33 cellular contexts compared by ENCODE assay signal in the genomic region with DNA sequence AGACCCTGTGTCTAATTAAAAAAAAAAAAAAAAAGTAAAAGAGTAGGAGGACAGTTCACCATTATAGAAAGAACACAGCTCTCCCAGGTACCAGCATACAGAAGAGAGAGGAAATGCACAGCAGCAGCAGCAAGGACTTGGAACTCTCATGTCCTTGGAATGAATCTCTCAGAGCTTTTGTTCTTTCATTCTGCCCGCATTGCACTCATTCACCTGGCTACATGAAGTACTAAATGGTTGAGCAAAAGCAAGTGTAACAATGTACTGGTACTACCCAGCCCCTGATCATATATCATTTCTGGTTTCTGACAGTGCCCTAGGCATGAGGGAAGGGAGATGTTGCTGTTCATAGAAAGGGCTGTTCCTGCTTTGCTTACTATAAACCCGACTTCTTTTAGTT. TPM values are rescaled to one million over a fixed set of nuclear protein-coding genes. Genes with fewer than 3 reads are reported as not detected.
DNase-seq lines count a peak whose midpoint lies in the region; ATAC-seq and TF ChIP-seq lines count a peak whose summit lies in the region.
"Had no signal": no experiment of that assay in that cellular context is flagged by ENCODE, and none has a peak within 500 bp of the region (broad histone marks: within the 10 kb centered on the region; RNA-seq: fewer than 3 reads in every experiment).

No MANE protein-coding gene starts in this region.

- H3K9me3 ChIP-seq in trophoblast cell (ENCODE audit: insufficient read depth, low read depth, low read length): peaks cover 7% of the 10 kb centered on the region
- H3K9me3 ChIP-seq in psoas muscle: no peaks in the 10 kb centered on the region
- H3K9me3 ChIP-seq: A549, BE2C, Caco-2 had no signal

- H3K18ac ChIP-seq in trophoblast cell (ENCODE audit: low read length): no peak overlapping the region

- peaks cover 12% of the 10 kb centered on the region for H3K36me3 Mint-ChIP-seq in central memory CD8-positive, alpha-beta T cell (ENCODE audit: insufficient read depth)
- H3K36me3 Mint-ChIP-seq in stimulated activated effector memory CD8-positive, alpha-beta T cell treated with anti-CD3 and anti-CD28 coated beads, Interleukin-12 subunit alpha, Interleukin-12 subunit beta, amount 100 ng/mL, for 72 hours: peaks cover 6% of the 10 kb centered on the region

- no peak overlapping the region for H3K4me2 ChIP-seq in trophoblast cell (ENCODE audit: low read length)
- H3K4me2 ChIP-seq: A549; BLaER1; BLaER1 treated with 17β-estradiol and CSF1 and Interleukin-3, amounts not matched to agents 10 nM and 100 nM had no signal

- WGBS in trophoblast cell (ENCODE audit: extremely low coverage, insufficient coverage, insufficient read length): no CpG with 5 or more reads among the region's 2 CpGs
- WGBS in psoas muscle, 3 donors: 96 to 100% (median 97%) methylated on average over 2 of the region's 2 CpGs

- H3K9ac ChIP-seq in trophoblast cell (ENCODE audit: low read length): no peak overlapping the region
- H3K9ac ChIP-seq: BLaER1; BLaER1 treated with 17β-estradiol and CSF1 and Interleukin-3, amounts not matched to agents 10 nM and 100 nM had no signal

- H3K9me3 Mint-ChIP-seq in central memory CD8-positive, alpha-beta T cell: no peaks in the 10 kb centered on the region
- no peaks in the 10 kb centered on the region for H3K9me3 Mint-ChIP-seq in stimulated activated effector memory CD8-positive, alpha-beta T cell treated with anti-CD3 and anti-CD28 coated beads, Interleukin-12 subunit alpha, Interleukin-12 subunit beta, amount 100 ng/mL, for 72 hours
- H3K9me3 Mint-ChIP-seq: CD4-positive, alpha-beta T cell; CD8-positive, alpha-beta memory T cell; CD8-positive, alpha-beta T cell had no signal

- H3K4me1 ChIP-seq in trophoblast cell (ENCODE audit: control insufficient read depth in 1 of 2, insufficient read depth in 2 of 2, low read length in 2 of 2) (no peaks in the 10 kb centered on the region), psoas muscle (peaks cover 4% of the 10 kb centered on the region)
- H3K4me1 ChIP-seq: A549, BE2C, BLaER1, Caco-2 had no signal

- H3K79me2 ChIP-seq in trophoblast cell (ENCODE audit: control insufficient read depth, insufficient read depth, low read length, poor library complexity): no peaks in the 10 kb centered on the region

- H2BK5ac ChIP-seq in trophoblast cell (ENCODE audit: low read depth, low read length, poor library complexity): no peak overlapping the region

- peak overlapping the region; percentile 41 for H3K27ac Mint-ChIP-seq in central memory CD8-positive, alpha-beta T cell (ENCODE audit: low read depth)
- H3K27ac Mint-ChIP-seq in stimulated activated effector memory CD8-positive, alpha-beta T cell treated with anti-CD3 and anti-CD28 coated beads, Interleukin-12 subunit alpha, Interleukin-12 subunit beta, amount 100 ng/mL, for 72 hours: peak overlapping the region; percentile 12
- H3K27ac Mint-ChIP-seq: B cell; CD14-positive monocyte; CD4-positive, alpha-beta T cell; CD8-positive, alpha-beta memory T cell; CD8-positive, alpha-beta T cell had no signal

- no peak for ATAC-seq in central memory CD8-positive, alpha-beta T cell (replicated peaks; ENCODE audit: extremely low read depth, poor library complexity, severe bottlenecking)
- no peak for ATAC-seq in stimulated activated effector memory CD8-positive, alpha-beta T cell treated with anti-CD3 and anti-CD28 coated beads, Interleukin-12 subunit alpha, Interleukin-12 subunit beta, amount 100 ng/mL, for 72 hours
- no peak for ATAC-seq in psoas muscle
- no peak for ATAC-seq in GM21390 (IDR thresholded peaks at IDR 0.05; ENCODE audit: unreplicated experiment)
- ATAC-seq: A549; CD8-positive, alpha-beta T cell had no signal

- no peaks in the 10 kb centered on the region for H3K79me1 ChIP-seq in trophoblast cell (ENCODE audit: low read length)

- no peaks in the 10 kb centered on the region for H3K27me3 Mint-ChIP-seq in central memory CD8-positive, alpha-beta T cell
- H3K27me3 Mint-ChIP-seq: B cell; CD4-positive, alpha-beta memory T cell; CD4-positive, alpha-beta T cell; CD8-positive, alpha-beta memory T cell had no signal

- H3K23ac ChIP-seq in trophoblast cell (ENCODE audit: low read length): no peak overlapping the region

- H2BK120ac ChIP-seq in trophoblast cell (ENCODE audit: insufficient read depth, low read length, poor library complexity): no peak overlapping the region

- H3K4me3 Mint-ChIP-seq in central memory CD8-positive, alpha-beta T cell: no peak overlapping the region
- H3K4me3 Mint-ChIP-seq in stimulated activated effector memory CD8-positive, alpha-beta T cell treated with anti-CD3 and anti-CD28 coated beads, Interleukin-12 subunit alpha, Interleukin-12 subunit beta, amount 100 ng/mL, for 72 hours: no peak overlapping the region
- H3K4me3 Mint-ChIP-seq: B cell; CD14-positive monocyte; CD4-positive, alpha-beta memory T cell; CD4-positive, alpha-beta T cell; CD4-positive, CD25-positive, alpha-beta regulatory T cell; CD8-positive, alpha-beta memory T cell; CD8-positive, alpha-beta T cell had no signal

- intact Hi-C loops in psoas muscle (cut with DNase I): no loop called here

- no peak overlapping the region for H3K27ac ChIP-seq in trophoblast cell (ENCODE audit: low read depth, low read length)
- no peak overlapping the region for H3K27ac ChIP-seq in psoas muscle
- H3K27ac ChIP-seq: 22Rv1; A549; BLaER1; BLaER1 treated with 17β-estradiol and CSF1 and Interleukin-3, amounts not matched to agents 10 nM and 100 nM; C4-2B had no signal

- H4K91ac ChIP-seq in trophoblast cell (ENCODE audit: low read depth, low read length): no peak overlapping the region

- H4K12ac ChIP-seq in trophoblast cell (ENCODE audit: low read depth, low read length): no peak overlapping the region

- H3K4me3 ChIP-seq in trophoblast cell (ENCODE audit: low read depth, low read length) (no peak overlapping the region), psoas muscle (no peak overlapping the region)
- H3K4me3 ChIP-seq: A549; BLaER1; BLaER1 treated with 17β-estradiol and CSF1 and Interleukin-3, amounts not matched to agents 10 nM and 100 nM had no signal

- no peak for TF ChIP-seq CTCF in psoas muscle (IDR thresholded peaks at IDR 0.05)

- H2AK5ac ChIP-seq in trophoblast cell (ENCODE audit: low read length): no peak overlapping the region

- no peak overlapping the region for H2BK12ac ChIP-seq in trophoblast cell (ENCODE audit: low read length)

- no peak overlapping the region for H3K4ac ChIP-seq in trophoblast cell (ENCODE audit: low read depth, low read length)

- H4K8ac ChIP-seq in trophoblast cell (ENCODE audit: low read depth, low read length): no peak overlapping the region

- H3K27me3 ChIP-seq in trophoblast cell (ENCODE audit: insufficient read depth, low read length) (no peaks in the 10 kb centered on the region), psoas muscle (ENCODE audit: insufficient read depth in 3 of 3, low read length in 2 of 3) (no peaks in the 10 kb centered on the region)
- H3K27me3 ChIP-seq: BE2C; BLaER1; BLaER1 treated with 17β-estradiol and CSF1 and Interleukin-3, amounts not matched to agents 10 nM and 100 nM had no signal

- no peak overlapping the region for H2AFZ ChIP-seq in trophoblast cell (ENCODE audit: insufficient read depth, low read length, poor library complexity)

- H3K4me1 Mint-ChIP-seq in central memory CD8-positive, alpha-beta T cell: peaks cover 10% of the 10 kb centered on the region
- H3K4me1 Mint-ChIP-seq in stimulated activated effector memory CD8-positive, alpha-beta T cell treated with anti-CD3 and anti-CD28 coated beads, Interleukin-12 subunit alpha, Interleukin-12 subunit beta, amount 100 ng/mL, for 72 hours: peaks cover 16% of the 10 kb centered on the region

- H3K14ac ChIP-seq in trophoblast cell (ENCODE audit: low read length): no peak overlapping the region

- peaks cover 0 to 3% of the 10 kb centered on the region in 2 experiments for H3K36me3 ChIP-seq in trophoblast cell (ENCODE audit: control insufficient read depth in 1 of 2, insufficient read depth in 2 of 2, low read length in 2 of 2)
- peaks cover 0 to 40% of the 10 kb centered on the region in 2 donors for H3K36me3 ChIP-seq in psoas muscle (ENCODE audit: insufficient read depth in 1 of 2, low read depth in 1 of 2)
- H3K36me3 ChIP-seq: BE2C had no signal

- no peak for DNase-seq in central memory CD8-positive, alpha-beta T cell (ENCODE audit: low spot score in 2 of 2)
- peak; percentile 89 to 93 for DNase-seq in trophoblast cell
- no peak for DNase-seq in stimulated activated effector memory CD8-positive, alpha-beta T cell treated with anti-CD3 and anti-CD28 coated beads, Interleukin-12 subunit alpha, Interleukin-12 subunit beta, amount 100 ng/mL, for 72 hours (ENCODE audit: low spot score in 2 of 2)
- DNase-seq in psoas muscle: no peak
- no peak for DNase-seq in SKM-1 (lab: John Stamatoyannopoulos, UW; ENCODE audit: unreplicated experiment)
- DNase-seq: 8988T; ACHN; AML-193; BE2C; C1 segment of cervical spinal cord; Caco-2; Calu3; CD4-positive, alpha-beta memory T cell; CD4-positive, alpha-beta T cell; CD4-positive, CD25-positive, alpha-beta regulatory T cell; CD8-positive, alpha-beta memory T cell; CD8-positive, alpha-beta T cell; COR-L47; DMS 273 treated with DMSO at 0.1 percent for 48 hours; DMS153; DMS53; DMS79; DMS79 treated with DMSO at 0.1 percent for 48 hours; DND-41; EL had no signal

RNA-seq across cellular contexts. Expression of a gene that starts 12.1 kb away (rescaled TPM):
- polyA plus RNA-seq in trophoblast cell (2013): 0.37 and 0.45 TPM in 2 replicates
- 1 to 10 TPM; 2.2 to 7.1 (median 2.7) TPM for total RNA-seq in psoas muscle
- 1 to 10 TPM; 2.7 to 4.2 (median 3.7) TPM for polyA plus RNA-seq in psoas muscle

RNA-seq across cellular contexts. Expression of a gene that starts 26.1 kb away (rescaled TPM):
- polyA plus RNA-seq in trophoblast cell (2013): 0.37 and 0.39 TPM in 2 replicates
- 1 to 10 TPM; 1.8 to 9.3 (median 3.2) TPM for total RNA-seq in psoas muscle
- polyA plus RNA-seq in psoas muscle: 1 to 10 TPM; 2.4 to 6.2 (median 3.3) TPM

RNA-seq across cellular contexts. Expression of a gene that starts 29.5 kb away (rescaled TPM):
- 10.4 and 10.6 TPM in 2 replicates for polyA plus RNA-seq in trophoblast cell (2013)
- total RNA-seq in psoas muscle: 10 to 100 TPM in 1 of 4 donors, 1 to 10 TPM in 3; 7.2 to 11.4 (median 8.4) TPM
- 10 to 100 TPM in 2 of 3 donors, 1 to 10 TPM in 1; 5.4 to 14.9 (median 13.2) TPM for polyA plus RNA-seq in psoas muscle

RNA-seq across cellular contexts. Expression of a gene that starts 45.3 kb away (rescaled TPM):
- 7.1 and 7.4 TPM in 2 replicates for polyA plus RNA-seq in trophoblast cell (2013)
- 1 to 10 TPM; 1.5 to 4.9 (median 2.0) TPM for total RNA-seq in psoas muscle
- polyA plus RNA-seq in psoas muscle: 1 to 10 TPM; 1.2 to 2.1 (median 1.4) TPM

Comparison
In these comparisons a context has a peak if more than half of its experiments do, and no peak if none do; other contexts are left out.
1. DNase-seq: peak in trophoblast cell (2 of 2); none in central memory CD8-positive, alpha-beta T cell (0 of 2), stimulated activated effector memory CD8-positive, alpha-beta T cell treated with anti-CD3 and anti-CD28 coated beads, Interleukin-12 subunit alpha, Interleukin-12 subunit beta, amount 100 ng/mL, for 72 hours (0 of 2), psoas muscle (0 of 2) and SKM-1 (single experiment).